29 cellular contexts compared by ENCODE assay signal in the genomic region with DNA sequence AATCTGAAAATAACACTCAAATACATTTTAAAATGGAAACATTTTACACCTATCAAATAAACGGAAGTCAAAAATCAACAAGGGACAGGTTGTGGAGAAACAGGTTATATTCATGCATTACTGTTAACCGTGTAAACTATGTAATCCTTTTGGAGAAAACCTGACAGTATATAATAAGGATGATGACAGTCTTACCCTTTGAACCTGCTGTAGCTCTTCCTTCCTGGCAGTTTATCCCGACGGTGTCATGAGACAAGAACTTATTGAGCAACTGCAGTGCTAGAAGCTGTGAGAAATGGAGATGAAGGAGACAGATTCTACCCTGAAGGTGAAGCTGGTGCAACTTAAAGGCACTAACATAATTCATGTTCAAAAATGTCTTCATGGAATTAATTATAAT.
"Had no signal": no experiment of that assay in that cellular context is flagged by ENCODE, and none has a peak within 500 bp of the region (broad histone marks: within the 10 kb centered on the region; RNA-seq: fewer than 3 reads in every experiment).

No MANE protein-coding gene starts in this region.

- H3K27ac Mint-ChIP-seq: activated CD4-positive, alpha-beta memory T cell treated with anti-CD3 and anti-CD28 coated beads, Interleukin-2, amount 10 ng/mL, durations not matched to agents 7 days and 5 days; activated CD8-positive, alpha-beta memory T cell treated with anti-CD3 and anti-CD28 coated beads, Interleukin-2, amount 10 ng/mL, durations not matched to agents 7 days and 5 days; activated naive CD4-positive, alpha-beta T cell treated with anti-CD3 and anti-CD28 coated beads, Interleukin-2, amount 10 ng/mL, durations not matched to agents 7 days and 5 days; activated naive CD8-positive, alpha-beta T cell had no signal

- H3K9ac ChIP-seq: KMS-11 had no signal

- H3K27me3 Mint-ChIP-seq: activated CD8-positive, alpha-beta memory T cell treated with anti-CD3 and anti-CD28 coated beads, Interleukin-2, amount 10 ng/mL, durations not matched to agents 7 days and 5 days had no signal

- H3K4me2 ChIP-seq: KMS-11 had no signal

- H3K27ac ChIP-seq: brain microvascular endothelial cell, KMS-11, SJCRH30, SK-N-MC, WERI-Rb-1 had no signal

- DNase-seq: activated CD4-positive, alpha-beta memory T cell treated with anti-CD3 and anti-CD28 coated beads, Interleukin-2, amount 10 ng/mL, durations not matched to agents 7 days and 5 days; activated CD4-positive, alpha-beta T cell treated with anti-CD3 and anti-CD28 coated beads for 1 hour; activated CD4-positive, alpha-beta T cell treated with anti-CD3 and anti-CD28 coated beads for 48 hours; activated CD4-positive, CD25-positive, alpha-beta regulatory T cell; activated CD8-positive, alpha-beta memory T cell treated with anti-CD3 and anti-CD28 coated beads for 24 hours; activated CD8-positive, alpha-beta memory T cell treated with anti-CD3 and anti-CD28 coated beads, Interleukin-2, amount 10 ng/mL, durations not matched to agents 7 days and 5 days; activated CD8-positive, alpha-beta memory T cell treated with anti-CD3 and anti-CD28 coated beads, Interleukin-2, amount 50 U/mL, for 48 hours; activated effector memory CD4-positive, alpha-beta T cell treated with Interleukin-2 at 50 U/mL for 16 hours; activated naive CD4-positive, alpha-beta T cell treated with anti-CD3 and anti-CD28 coated beads, Interleukin-2, amount 10 ng/mL, durations not matched to agents 7 days and 5 days; activated T-cell treated with anti-CD3 and anti-CD28 coated beads, Interleukin-2, amount 50 U/mL, for 48 hours; amniotic stem cell; aorta; brain microvascular endothelial cell; central memory CD4-positive, alpha-beta T cell; MM.1S; NCI-H1105; NCI-H1417 treated with DMSO at 0.1 percent for 48 hours; NCI-H187 treated with DMSO at 0.1 percent for 48 hours; NCI-H2081; NCI-H345; NCI-H524 treated with DMSO at 0.1 percent for 48 hours; SHP77; SJCRH30; T1000; WERI-Rb-1 had no signal

- H3K4me1 ChIP-seq: SJCRH30 had no signal

- H3K4me3 Mint-ChIP-seq: activated CD4-positive, alpha-beta memory T cell treated with anti-CD3 and anti-CD28 coated beads, Interleukin-2, amount 10 ng/mL, durations not matched to agents 7 days and 5 days; activated CD8-positive, alpha-beta memory T cell treated with anti-CD3 and anti-CD28 coated beads, Interleukin-2, amount 10 ng/mL, durations not matched to agents 7 days and 5 days; activated naive CD4-positive, alpha-beta T cell treated with anti-CD3 and anti-CD28 coated beads, Interleukin-2, amount 10 ng/mL, durations not matched to agents 7 days and 5 days; activated naive CD8-positive, alpha-beta T cell had no signal

- H3K9me3 Mint-ChIP-seq: activated CD4-positive, alpha-beta memory T cell treated with anti-CD3 and anti-CD28 coated beads, Interleukin-2, amount 10 ng/mL, durations not matched to agents 7 days and 5 days; activated naive CD4-positive, alpha-beta T cell treated with anti-CD3 and anti-CD28 coated beads, Interleukin-2, amount 10 ng/mL, durations not matched to agents 7 days and 5 days had no signal

- H3K36me3 ChIP-seq: brain microvascular endothelial cell, SJCRH30, WERI-Rb-1 had no signal

- H3K4me3 ChIP-seq: SJCRH30, SK-N-MC had no signal

- H3K27me3 ChIP-seq: brain microvascular endothelial cell, SJCRH30 had no signal

- ATAC-seq: activated CD8-positive, alpha-beta memory T cell treated with anti-CD3 and anti-CD28 coated beads, Interleukin-2, amount 10 ng/mL, durations not matched to agents 7 days and 5 days; Panc1 had no signal

- H3K9me3 ChIP-seq: SJCRH30 had no signal

- H3K36me3 Mint-ChIP-seq: activated CD8-positive, alpha-beta memory T cell treated with anti-CD3 and anti-CD28 coated beads, Interleukin-2, amount 10 ng/mL, durations not matched to agents 7 days and 5 days; activated naive CD4-positive, alpha-beta T cell treated with anti-CD3 and anti-CD28 coated beads, Interleukin-2, amount 10 ng/mL, durations not matched to agents 7 days and 5 days; activated naive CD8-positive, alpha-beta T cell had no signal
